9 cellular contexts compared by ENCODE assay signal in genomic region chr16:84507011-84507982, GRCh38. TPM values are rescaled to one million over a fixed set of nuclear protein-coding genes. Genes with fewer than 3 reads are reported as not detected.
DNase-seq lines count a peak whose midpoint lies in the region; ATAC-seq and TF ChIP-seq lines count a peak whose summit lies in the region.
"Had no signal": no experiment of that assay in that cellular context is flagged by ENCODE, and none has a peak within 500 bp of the region (broad histone marks: within the 10 kb centered on the region; RNA-seq: fewer than 3 reads in every experiment).

No MANE protein-coding gene starts in this region.

- TF ChIP-seq CTCF in HFFc6 (IDR thresholded peaks at IDR 0.05) = no peak

- H3K9me3 Mint-ChIP-seq in HFFc6 = no peaks in the 10 kb centered on the region
- no peaks in the 10 kb centered on the region for H3K9me3 Mint-ChIP-seq in activated CD4-positive, alpha-beta memory T cell treated with anti-CD3 and anti-CD28 coated beads for 36 hours
- no peaks in the 10 kb centered on the region for H3K9me3 Mint-ChIP-seq in naive B cell

- CTCF ChIA-PET in activated CD4-positive, alpha-beta memory T cell treated with anti-CD3 and anti-CD28 coated beads for 36 hours (lab: Charles Lee) = interaction anchor here (0.6 to 13.0 kb wide), 27 partner anchors 7 to 550 kb away, joined by 3 to 247 read pairs (median 5); partner anchors contain the start of genes COTL1 and TAF1C

- H3K4me3 Mint-ChIP-seq in HFFc6 (peak overlapping the region; percentile 32; the same call in 1 of the 2 replicates), naive B cell (peak overlapping the region; percentile 37 to 91 (median 79))
- peak overlapping the region; percentile 78 for H3K4me3 Mint-ChIP-seq in activated CD4-positive, alpha-beta memory T cell treated with anti-CD3 and anti-CD28 coated beads for 36 hours

- H3K27me3 Mint-ChIP-seq in HFFc6 (ENCODE audit: insufficient read depth) (peaks cover 3% of the 10 kb centered on the region; the same call in 1 of the 2 replicates), naive B cell (no peaks in the 10 kb centered on the region)
- H3K27me3 Mint-ChIP-seq in activated CD4-positive, alpha-beta memory T cell treated with anti-CD3 and anti-CD28 coated beads for 36 hours = no peaks in the 10 kb centered on the region

- H3K36me3 Mint-ChIP-seq in HFFc6 (ENCODE audit: low read depth) = peaks cover 12% of the 10 kb centered on the region
- H3K36me3 Mint-ChIP-seq in activated CD4-positive, alpha-beta memory T cell treated with anti-CD3 and anti-CD28 coated beads for 36 hours = no peaks in the 10 kb centered on the region
- H3K36me3 Mint-ChIP-seq in naive B cell = no peaks in the 10 kb centered on the region

- POLR2A ChIA-PET in activated CD4-positive, alpha-beta memory T cell treated with anti-CD3 and anti-CD28 coated beads for 36 hours (lab: Charles Lee) = interaction anchor here (1.2 to 3.5 kb wide), 4 partner anchors 12 to 110 kb away, joined by 3 to 15 read pairs (median 6); partner anchors contain the start of gene COTL1

- H3K27ac Mint-ChIP-seq in HFFc6 (peak overlapping the region; percentile 64; the same call in 1 of the 2 replicates), naive B cell (peak overlapping the region; percentile 38 to 92 (median 66))
- peak overlapping the region; percentile 93 for H3K27ac Mint-ChIP-seq in activated CD4-positive, alpha-beta memory T cell treated with anti-CD3 and anti-CD28 coated beads for 36 hours

- ATAC-seq in naive B cell (ENCODE audit: low read depth in 2 of 2) = peak; percentile 20 to 36

- H3K4me1 Mint-ChIP-seq in HFFc6 (ENCODE audit: low read depth) (peaks cover 56% of the 10 kb centered on the region), naive B cell (peaks cover 36 to 59% (median 49%) of the 10 kb centered on the region in 3 donors)
- H3K4me1 Mint-ChIP-seq in activated CD4-positive, alpha-beta memory T cell treated with anti-CD3 and anti-CD28 coated beads for 36 hours (ENCODE audit: low read depth) = peaks cover 61% of the 10 kb centered on the region

- intact Hi-C loops in activated CD4-positive, alpha-beta memory T cell treated with anti-CD3 and anti-CD28 coated beads for 36 hours (cut with micrococcal nuclease) = loop anchor here (1.0 to 10.0 kb wide), 4 partner anchors 8 to 390 kb away; partner anchors contain the start of genes MBTPS1 and TAF1C

- DNase-seq in SKM-1 treated with dmso at 0.1 percent for 144 hours (lab: John Stamatoyannopoulos, UW; ENCODE audit: unreplicated experiment) = peak; percentile 31
- DNase-seq in SKM-1 (lab: John Stamatoyannopoulos, UW; ENCODE audit: unreplicated experiment) = no peak
- no peak for DNase-seq in HFFc6
- DNase-seq in activated CD4-positive, alpha-beta memory T cell treated with anti-CD3 and anti-CD28 coated beads for 36 hours = peak; percentile 81
- no peak for DNase-seq in naive B cell
- no peak for DNase-seq in NCI-H187 treated with DMSO at 0.1 percent for 48 hours (lab: John Stamatoyannopoulos, UW)
- no peak for DNase-seq in NCI-H446 treated with DMSO at 0.1 percent for 48 hours (lab: John Stamatoyannopoulos, UW)
- DNase-seq in NCI-H748 (lab: John Stamatoyannopoulos, UW; ENCODE audit: unreplicated experiment) = no peak
- DNase-seq: NCI-H2029 treated with DMSO at 0.1 percent for 48 hours had no signal

RNA-seq across cellular contexts. Expression of gene MEAK7, which starts 2.8 kb away (rescaled TPM):
- 10 to 100 TPM; 45.6 to 57.3 (median 50.8) TPM for total RNA-seq in HFFc6 (2021; fragmentation: NEBNext Ultra II Directional; extraction: Animal tissue kit (Norgen Biotek cat#: 25700))
- total RNA-seq in activated CD4-positive, alpha-beta memory T cell treated with anti-CD3 and anti-CD28 coated beads for 36 hours = 10 to 100 TPM; 12.9 to 13.6 TPM
- polyA plus RNA-seq in naive B cell (ENCODE audit: low read depth in 6 of 6) = 1 to 10 TPM; 2.1 to 4.7 (median 3.1) TPM

Comparison
In these comparisons a context has a peak if more than half of its experiments do, and no peak if none do; other contexts are left out.
1. DNase-seq: peak in SKM-1 treated with dmso at 0.1 percent for 144 hours (single experiment) and activated CD4-positive, alpha-beta memory T cell treated with anti-CD3 and anti-CD28 coated beads for 36 hours (single experiment); none in SKM-1 (single experiment), HFFc6 (single experiment), naive B cell (single experiment), NCI-H187 treated with DMSO at 0.1 percent for 48 hours (single experiment), NCI-H446 treated with DMSO at 0.1 percent for 48 hours (single experiment) and NCI-H748 (single experiment).
2. Peak in every context shown above with its lines, with median percentiles within 50 percentile points of each other: H3K27ac Mint-ChIP-seq and H3K4me3 Mint-ChIP-seq.